32 cellular contexts compared by ENCODE assay signal in the genomic region with DNA sequence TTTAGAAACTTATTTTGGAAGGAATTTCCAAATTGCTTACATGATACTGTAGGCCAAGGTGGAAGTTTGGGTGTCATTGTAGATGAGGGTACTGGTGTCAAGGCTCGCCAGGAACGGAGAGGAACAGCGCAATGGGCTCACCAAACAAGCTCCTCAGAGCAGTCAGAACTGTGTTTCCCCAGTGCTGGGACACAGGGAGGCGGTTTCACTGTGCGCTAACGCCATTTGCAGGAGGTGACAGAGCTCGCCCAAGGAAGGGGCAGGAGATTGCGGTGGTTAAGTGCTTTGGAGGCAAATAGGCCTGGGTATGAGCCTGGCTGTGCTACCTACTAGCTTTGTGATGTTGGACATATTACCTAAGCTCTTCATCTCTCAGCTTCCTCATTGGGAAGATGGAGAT. TPM values are rescaled to one million over a fixed set of nuclear protein-coding genes. Genes with fewer than 3 reads are reported as not detected.
"Had no signal": no experiment of that assay in that cellular context is flagged by ENCODE, and none has a peak within 500 bp of the region (broad histone marks: within the 10 kb centered on the region; RNA-seq: fewer than 3 reads in every experiment).

No MANE protein-coding gene starts in this region.

- DNase-seq: activated CD4-positive, CD25-positive, alpha-beta regulatory T cell treated with anti-CD3 and anti-CD28 coated beads, Interleukin-2, amount 50 U/mL, for 72 hours; activated naive CD8-positive, alpha-beta T cell treated with anti-CD3 and anti-CD28 coated beads, Interleukin-2, amount 50 U/mL, for 24 hours; activated T-cell treated with anti-CD3 and anti-CD28 coated beads, Interleukin-2, amount 50 U/mL, for 4 hours; amygdala; caudate nucleus; dermis blood vessel endothelial cell; effector CD4-positive, alpha-beta T cell; esophagus squamous epithelium; foreskin melanocyte; heart right ventricle; kidney glomerular epithelial cell; nucleus accumbens; pancreas; psoas muscle; sigmoid colon; stimulated activated CD4-positive, alpha-beta T cell treated with anti-CD3 and anti-CD28 coated beads, Interleukin-4, amount 100 ng/mL, for 24 hours; stomach; T1000; tibial artery; upper lobe of right lung; WERI-Rb-1 had no signal

- H3K27me3 ChIP-seq: left lung, pancreas, sigmoid colon, stomach, tibial artery, upper lobe of right lung had no signal

- H3K4me3 Mint-ChIP-seq: activated CD4-positive, alpha-beta memory T cell treated with anti-CD3 and anti-CD28 coated beads for 36 hours; activated CD4-positive, alpha-beta T cell treated with anti-CD3 and anti-CD28 coated beads, Interleukin-2, amount 10 ng/mL, durations not matched to agents 24 days and 14 days; activated naive CD4-positive, alpha-beta T cell treated with anti-CD3 and anti-CD28 coated beads, Interleukin-2, amount 50 U/mL, for 24 hours; activated naive CD8-positive, alpha-beta T cell treated with anti-CD3 and anti-CD28 coated beads, Interleukin-2, amount 50 U/mL, for 24 hours; activated T-cell treated with anti-CD3 and anti-CD28 coated beads, Interleukin-2, amount 50 U/mL, for 4 hours; activated T-helper 17 cell treated with anti-CD3 and anti-CD28 coated beads, Interleukin-2, amount 50 U/mL, for 72 hours; stimulated activated effector memory CD8-positive, alpha-beta T cell treated with anti-CD3 and anti-CD28 coated beads, Interleukin-12 subunit alpha, Interleukin-12 subunit beta, amount 100 ng/mL, for 72 hours; T-helper 1 cell treated with Interleukin-12 subunit alpha and Interleukin-12 subunit beta and Interleukin-4 antibody, amounts not matched to agents 30 μg/mL and 1 μg/mL, for 36 hours had no signal

- H3K4me1 Mint-ChIP-seq: activated naive CD4-positive, alpha-beta T cell treated with anti-CD3 and anti-CD28 coated beads, Interleukin-2, amount 50 U/mL, for 24 hours had no signal

- H3K4me1 ChIP-seq: esophagus squamous epithelium, pancreas, psoas muscle, stomach, upper lobe of right lung had no signal

- H3K36me3 Mint-ChIP-seq: activated CD4-positive, alpha-beta memory T cell treated with anti-CD3 and anti-CD28 coated beads for 36 hours; activated naive CD4-positive, alpha-beta T cell treated with anti-CD3 and anti-CD28 coated beads, Interleukin-2, amount 50 U/mL, for 24 hours; stimulated activated effector memory CD8-positive, alpha-beta T cell treated with anti-CD3 and anti-CD28 coated beads, Interleukin-12 subunit alpha, Interleukin-12 subunit beta, amount 100 ng/mL, for 72 hours had no signal

- H3K27ac Mint-ChIP-seq: activated CD4-positive, alpha-beta memory T cell treated with anti-CD3 and anti-CD28 coated beads for 36 hours; activated CD4-positive, alpha-beta T cell treated with anti-CD3 and anti-CD28 coated beads, Interleukin-2, amount 10 ng/mL, durations not matched to agents 24 days and 14 days; activated naive CD4-positive, alpha-beta T cell treated with anti-CD3 and anti-CD28 coated beads, Interleukin-2, amount 50 U/mL, for 24 hours; activated naive CD8-positive, alpha-beta T cell treated with anti-CD3 and anti-CD28 coated beads, Interleukin-2, amount 50 U/mL, for 24 hours; activated T-helper 17 cell treated with anti-CD3 and anti-CD28 coated beads, Interleukin-2, amount 50 U/mL, for 72 hours; stimulated activated effector memory CD8-positive, alpha-beta T cell treated with anti-CD3 and anti-CD28 coated beads, Interleukin-12 subunit alpha, Interleukin-12 subunit beta, amount 100 ng/mL, for 72 hours; T-helper 1 cell treated with Interleukin-12 subunit alpha and Interleukin-12 subunit beta and Interleukin-4 antibody, amounts not matched to agents 30 μg/mL and 1 μg/mL, for 36 hours had no signal

- H3K9me3 ChIP-seq: esophagus squamous epithelium, heart right ventricle, left lung, lower lobe of right lung, mucosa of descending colon, pancreas, psoas muscle, sigmoid colon, stomach, tibial artery, upper lobe of right lung had no signal

- ATAC-seq: activated naive CD8-positive, alpha-beta T cell treated with anti-CD3 and anti-CD28 coated beads, Interleukin-2, amount 50 U/mL, for 24 hours; activated T-cell treated with anti-CD3 and anti-CD28 coated beads, Interleukin-2, amount 50 U/mL, for 4 hours; heart right ventricle; pancreas; psoas muscle had no signal

- H3K9me3 Mint-ChIP-seq: activated CD4-positive, alpha-beta memory T cell treated with anti-CD3 and anti-CD28 coated beads for 36 hours; activated CD4-positive, alpha-beta T cell treated with anti-CD3 and anti-CD28 coated beads, Interleukin-2, amount 10 ng/mL, durations not matched to agents 24 days and 14 days; activated naive CD4-positive, alpha-beta T cell treated with anti-CD3 and anti-CD28 coated beads, Interleukin-2, amount 50 U/mL, for 24 hours; activated naive CD8-positive, alpha-beta T cell treated with anti-CD3 and anti-CD28 coated beads, Interleukin-2, amount 50 U/mL, for 24 hours; activated T-cell treated with anti-CD3 and anti-CD28 coated beads, Interleukin-2, amount 50 U/mL, for 4 hours; activated T-helper 17 cell treated with anti-CD3 and anti-CD28 coated beads, Interleukin-2, amount 50 U/mL, for 72 hours; stimulated activated effector memory CD8-positive, alpha-beta T cell treated with anti-CD3 and anti-CD28 coated beads, Interleukin-12 subunit alpha, Interleukin-12 subunit beta, amount 100 ng/mL, for 72 hours had no signal

- H3K27me3 Mint-ChIP-seq: activated T-helper 17 cell treated with anti-CD3 and anti-CD28 coated beads, Interleukin-2, amount 50 U/mL, for 72 hours had no signal

- H3K27ac ChIP-seq: epithelial cell of prostate, esophagus squamous epithelium, heart right ventricle, left lung, lower lobe of right lung, pancreas, psoas muscle, sigmoid colon, stomach, tibial artery, upper lobe of right lung, WERI-Rb-1 had no signal

- H3K36me3 ChIP-seq: esophagus squamous epithelium, heart right ventricle, left lung, lower lobe of right lung, pancreas, sigmoid colon, stomach, tibial artery, upper lobe of right lung, WERI-Rb-1 had no signal

- H3K4me3 ChIP-seq: esophagus squamous epithelium, heart right ventricle, left lung, lower lobe of right lung, mucosa of descending colon, pancreas, psoas muscle, sigmoid colon, stomach, tibial artery, upper lobe of right lung had no signal

RNA-seq across cellular contexts. Expression of gene HHEX, which starts 57.3 kb away (rescaled TPM):
- polyA plus RNA-seq: neural cell had no signal
